ENCODE assay signal across 22 cellular contexts in the genomic region with DNA sequence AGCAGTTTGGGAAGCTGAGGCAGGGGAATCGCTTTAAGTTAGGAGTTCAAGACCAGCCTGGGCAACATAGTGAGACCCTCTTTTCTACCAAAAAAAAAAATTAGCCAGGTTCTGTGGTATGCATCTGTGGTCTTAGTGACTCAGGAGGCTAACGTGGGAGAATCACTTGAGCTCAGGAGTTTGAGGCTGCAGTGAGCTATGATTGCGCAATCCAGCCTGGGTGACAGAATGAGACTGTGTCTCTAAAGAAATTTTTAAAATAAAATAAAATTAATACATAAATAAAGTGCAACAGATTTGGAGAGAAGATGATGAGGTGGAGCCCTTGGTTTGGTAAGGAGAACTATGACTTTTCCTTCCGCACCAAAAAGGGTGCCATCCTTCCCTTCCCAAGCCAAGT.
"Had no signal": no experiment of that assay in that cellular context is flagged by ENCODE, and none has a peak within 500 bp of the region (broad histone marks: within the 10 kb centered on the region; RNA-seq: fewer than 3 reads in every experiment).

No MANE protein-coding gene starts in this region.

- FAIRE-seq: HTR-8/SVneo, RCC 7860 had no signal

- H3K27ac ChIP-seq: HL-60, SJSA1, SK-N-MC had no signal

- H3K36me3 ChIP-seq: SJSA1 had no signal

- H3K9me3 ChIP-seq: SJSA1 had no signal

- H3K4me1 ChIP-seq: SJSA1 had no signal

- H3K4me3 ChIP-seq: SJSA1, SK-N-MC had no signal

- H3K27me3 ChIP-seq: SJSA1 had no signal

- DNase-seq: KBM-7, MV-4-11, NCI-H1092, NCI-H1105 treated with DMSO at 0.1 percent for 48 hours, NCI-H1417 treated with DMSO at 0.1 percent for 48 hours, NCI-H1694 treated with DMSO at 0.1 percent for 48 hours, NCI-H1930, NCI-H2081 treated with DMSO at 0.1 percent for 48 hours, NCI-H2171, NCI-H226, NCI-H446, NCI-H510A, NCI-H524 treated with DMSO at 0.1 percent for 48 hours, NCI-H774, Right ventricle myocardium superior, RPMI8226, SIG-M5 had no signal
